In the genomic region with DNA sequence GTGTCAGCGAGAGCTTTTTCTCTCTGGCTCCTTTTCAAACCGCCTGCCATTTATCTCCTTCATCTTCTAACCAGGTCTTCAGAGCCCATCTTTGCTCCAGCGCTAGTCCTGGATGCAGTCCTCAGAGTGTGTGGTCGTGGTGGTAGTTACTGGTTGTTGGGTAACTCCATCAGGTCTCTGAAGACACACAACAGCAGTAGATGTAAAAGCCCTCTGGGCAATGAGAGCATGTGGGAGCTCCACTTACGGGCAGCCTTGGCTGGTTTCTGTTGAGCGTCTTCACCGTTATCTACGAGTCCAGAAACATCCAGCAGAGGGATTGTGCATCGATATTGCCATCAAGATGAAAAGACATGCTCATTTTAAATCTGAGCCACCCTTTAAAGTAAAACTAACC, we compare ENCODE assay signal across 8 cellular contexts.
DNase-seq lines count a peak whose midpoint lies in the region; ATAC-seq and TF ChIP-seq lines count a peak whose summit lies in the region.

No MANE protein-coding gene starts in this region.

- peak overlapping the region; percentile 29 for H3K4me3 ChIP-seq in BE2C (ENCODE audit: low read depth, low read length)

- peaks cover 27 to 30% of the 10 kb centered on the region in 2 donors for H3K4me1 Mint-ChIP-seq in natural killer cell treated with Interleukin-12 subunit alpha and Interleukin-12 subunit beta and Interleukin-15 and Interleukin-18, amount 100 ng/mL, for 72 hours (ENCODE audit: low read depth in 2 of 2)

- H3K27me3 ChIP-seq in BE2C: peaks cover 85% of the 10 kb centered on the region

- H3K9me3 Mint-ChIP-seq in natural killer cell treated with Interleukin-12 subunit alpha and Interleukin-12 subunit beta and Interleukin-15 and Interleukin-18, amount 100 ng/mL, for 72 hours: no peaks in the 10 kb centered on the region

- H3K27ac Mint-ChIP-seq in natural killer cell treated with Interleukin-12 subunit alpha and Interleukin-12 subunit beta and Interleukin-15 and Interleukin-18, amount 100 ng/mL, for 72 hours: peak overlapping the region; percentile 5 to 59

- peaks cover 51 to 68% of the 10 kb centered on the region in 2 donors for H3K27me3 Mint-ChIP-seq in natural killer cell treated with Interleukin-12 subunit alpha and Interleukin-12 subunit beta and Interleukin-15 and Interleukin-18, amount 100 ng/mL, for 72 hours

- no peaks in the 10 kb centered on the region for H3K36me3 ChIP-seq in BE2C

- peak; percentile 28 for ATAC-seq in GM18870 (IDR thresholded peaks at IDR 0.05; ENCODE audit: unreplicated experiment)
- peak; percentile 31 for ATAC-seq in HG03280 (IDR thresholded peaks at IDR 0.05; ENCODE audit: unreplicated experiment)
- ATAC-seq in natural killer cell treated with Interleukin-12 subunit alpha and Interleukin-12 subunit beta and Interleukin-15 and Interleukin-18, amount 100 ng/mL, for 72 hours: peak in 1 of 2 donors; percentile 4

- no peak; the same call in 1 of the 2 replicates for TF ChIP-seq CTCF in BE2C (IDR thresholded peaks at IDR 0.05; ENCODE audit: low read depth, low read length)

- no peaks in the 10 kb centered on the region for H3K4me1 ChIP-seq in BE2C

- H3K4me3 Mint-ChIP-seq in natural killer cell treated with Interleukin-12 subunit alpha and Interleukin-12 subunit beta and Interleukin-15 and Interleukin-18, amount 100 ng/mL, for 72 hours: peak overlapping the region; percentile 88

- no peaks in the 10 kb centered on the region for H3K36me3 Mint-ChIP-seq in natural killer cell treated with Interleukin-12 subunit alpha and Interleukin-12 subunit beta and Interleukin-15 and Interleukin-18, amount 100 ng/mL, for 72 hours

- no peak for DNase-seq in BE2C
- peak; percentile 17 to 32 for DNase-seq in activated CD4-positive, alpha-beta T cell treated with anti-CD3 and anti-CD28 coated beads, Interleukin-2, amount 50 U/mL, for 48 hours
- DNase-seq in natural killer cell treated with Interleukin-12 subunit alpha and Interleukin-12 subunit beta and Interleukin-15 and Interleukin-18, amount 100 ng/mL, for 72 hours (ENCODE audit: low spot score): no peak
- DNase-seq in DMS114 treated with DMSO at 0.1 percent for 48 hours (lab: John Stamatoyannopoulos, UW; ENCODE audit: unreplicated experiment): no peak
- DNase-seq in substantia nigra (lab: John Stamatoyannopoulos, UW): no peak
- no peak for DNase-seq in NCI-H1048 (lab: John Stamatoyannopoulos, UW)

- H3K9me3 ChIP-seq in BE2C: no peaks in the 10 kb centered on the region; the same call in 1 of the 2 replicates

- H3K27ac ChIP-seq in substantia nigra (ENCODE audit: low read depth, low read length, poor library complexity, severe bottlenecking): no peak overlapping the region

Comparison
In these comparisons a context has a peak if more than half of its experiments do, and no peak if none do; other contexts are left out.
1. DNase-seq: peak in activated CD4-positive, alpha-beta T cell treated with anti-CD3 and anti-CD28 coated beads, Interleukin-2, amount 50 U/mL, for 48 hours (2 of 2); none in BE2C (single experiment), natural killer cell treated with Interleukin-12 subunit alpha and Interleukin-12 subunit beta and Interleukin-15 and Interleukin-18, amount 100 ng/mL, for 72 hours (single experiment), DMS114 treated with DMSO at 0.1 percent for 48 hours (single experiment), substantia nigra (0 of 49) and NCI-H1048 (single experiment).